Comparison of ENCODE assay signal across 1 cellular context in the genomic region with DNA sequence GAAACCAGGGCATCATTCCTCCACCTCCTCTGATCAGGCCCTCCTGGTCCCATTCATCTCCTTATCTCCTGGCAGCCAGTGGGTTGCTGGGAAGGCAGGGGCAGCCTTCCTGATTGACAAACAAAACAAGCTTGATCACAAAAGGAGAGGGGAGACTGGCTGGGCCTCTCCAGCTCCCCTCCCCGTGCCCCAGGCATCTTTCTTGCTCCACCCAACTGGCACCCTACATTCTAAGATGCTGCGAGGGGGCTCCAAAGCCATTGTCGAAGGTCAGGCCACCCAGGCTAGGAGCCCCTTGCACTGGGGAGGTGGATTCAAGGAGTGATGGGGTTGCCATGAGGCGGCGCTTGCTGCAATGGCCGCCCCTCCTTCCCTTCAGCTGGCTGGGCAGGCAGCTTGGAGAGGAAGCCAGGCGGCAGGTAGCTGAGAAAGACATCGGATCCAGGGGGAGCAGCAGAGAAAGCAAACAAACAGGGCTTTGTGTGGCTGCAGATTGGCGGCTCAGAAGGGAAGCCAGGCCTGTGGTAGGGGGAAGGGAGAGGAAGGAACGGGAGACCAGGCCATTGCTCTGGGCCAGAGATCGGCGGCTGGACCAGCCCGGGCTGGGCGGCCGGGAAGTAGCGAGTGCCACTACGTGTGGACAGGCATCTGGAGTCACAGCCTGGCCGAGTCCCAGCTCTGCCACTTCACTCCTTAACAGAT.
A peak's percentile ranks its signal among the peaks of the same experiment; 100 is the strongest.
TF ChIP-seq lines count a peak whose summit lies in the region.

No MANE protein-coding gene starts in this region.

TF ChIP-seq in HepG2, 621 proteins besides CTCF, POLR2A, EP300 and RAD21 (continued from another document and continues in another):
- TF ChIP-seq ZNF740 (CRISPR knock-in tag; IDR thresholded peaks at IDR 0.05) (no peak), ZNF615 (CRISPR knock-in tag; IDR thresholded peaks at IDR 0.05; ENCODE audit: borderline replicate concordance) (peak; percentile 81; the same call in 1 of the 2 replicates), NR2F6 (IDR thresholded peaks at IDR 0.05) (no peak), NR2F6 (CRISPR knock-in tag; IDR thresholded peaks at IDR 0.05) (no peak), NFE2 (CRISPR knock-in tag; IDR thresholded peaks at IDR 0.05) (no peak), BRF2 (CRISPR knock-in tag; IDR thresholded peaks at IDR 0.05) (no peak), SAFB2 (CRISPR knock-in tag; IDR thresholded peaks at IDR 0.05; ENCODE audit: borderline replicate concordance, low read depth) (no peak), ZBTB38 (CRISPR knock-in tag; IDR thresholded peaks at IDR 0.05) (no peak; the same call in 1 of the 2 replicates), ZNF264 (CRISPR knock-in tag; IDR thresholded peaks at IDR 0.05) (0 out of 2 replicates have a peak, but pooled peaks have one; percentile 45), ZNF503 (CRISPR knock-in tag; IDR thresholded peaks at IDR 0.05) (no peak), ZNF572 (CRISPR knock-in tag; IDR thresholded peaks at IDR 0.05) (0 out of 2 replicates have a peak, but pooled peaks have one; percentile 15), KDM5B (CRISPR knock-in tag; IDR thresholded peaks at IDR 0.05; ENCODE audit: borderline replicate concordance) (peak; percentile 62; the same call in 1 of the 2 replicates), HNRNPH1 (optimal IDR thresholded peaks at IDR 0.05; ENCODE audit: low read depth, low read length) (no peak), STAT5B (CRISPR knock-in tag; IDR thresholded peaks at IDR 0.05) (no peak), ZFP41 (CRISPR knock-in tag; IDR thresholded peaks at IDR 0.05; ENCODE audit: borderline replicate concordance) (peak; percentile 13; the same call in 1 of the 2 replicates), SRSF4 (IDR thresholded peaks at IDR 0.05; ENCODE audit: low read depth, low read length, poor library complexity, severe bottlenecking) (no peak), SALL1 (CRISPR knock-in tag; IDR thresholded peaks at IDR 0.05) (peak; percentile 6; the same call in 1 of the 2 replicates), FOXA3 (CRISPR knock-in tag; IDR thresholded peaks at IDR 0.05) (peak; percentile 46), ZNF441 (CRISPR knock-in tag; IDR thresholded peaks at IDR 0.05; ENCODE audit: borderline replicate concordance) (no peak), ZHX1 (CRISPR knock-in tag; IDR thresholded peaks at IDR 0.05; ENCODE audit: low read depth) (no peak), ZNF253 (CRISPR knock-in tag; IDR thresholded peaks at IDR 0.05; ENCODE audit: borderline replicate concordance) (no peak), ZNF678 (CRISPR knock-in tag; IDR thresholded peaks at IDR 0.05) (no peak), TEAD2 (CRISPR knock-in tag; IDR thresholded peaks at IDR 0.05) (no peak), ZNF543 (CRISPR knock-in tag; IDR thresholded peaks at IDR 0.05) (no peak), DZIP1 (CRISPR knock-in tag; IDR thresholded peaks at IDR 0.05) (no peak), GLMP (CRISPR knock-in tag; IDR thresholded peaks at IDR 0.05; ENCODE audit: borderline replicate concordance) (no peak), SUZ12 (IDR thresholded peaks at IDR 0.05; ENCODE audit: low read depth, low read length) (no peak), ZNF614 (CRISPR knock-in tag; IDR thresholded peaks at IDR 0.05; ENCODE audit: borderline replicate concordance) (0 out of 2 replicates have a peak, but pooled peaks have one; percentile 19), ZFP37 (CRISPR knock-in tag; IDR thresholded peaks at IDR 0.05; ENCODE audit: borderline replicate concordance) (0 out of 2 replicates have a peak, but pooled peaks have one; percentile 2), THAP8 (CRISPR knock-in tag; IDR thresholded peaks at IDR 0.05; ENCODE audit: borderline replicate concordance) (0 out of 2 replicates have a peak, but pooled peaks have one; percentile 5), ZNF563 (CRISPR knock-in tag; IDR thresholded peaks at IDR 0.05) (no peak), MZF1 (CRISPR knock-in tag; IDR thresholded peaks at IDR 0.05; ENCODE audit: borderline replicate concordance) (no peak), MEF2D (CRISPR knock-in tag; IDR thresholded peaks at IDR 0.05) (no peak), ONECUT2 (CRISPR knock-in tag; IDR thresholded peaks at IDR 0.05) (no peak), ZNF367 (CRISPR knock-in tag; IDR thresholded peaks at IDR 0.05; ENCODE audit: borderline replicate concordance) (no peak)
- TF ChIP-seq, protein P1, sequence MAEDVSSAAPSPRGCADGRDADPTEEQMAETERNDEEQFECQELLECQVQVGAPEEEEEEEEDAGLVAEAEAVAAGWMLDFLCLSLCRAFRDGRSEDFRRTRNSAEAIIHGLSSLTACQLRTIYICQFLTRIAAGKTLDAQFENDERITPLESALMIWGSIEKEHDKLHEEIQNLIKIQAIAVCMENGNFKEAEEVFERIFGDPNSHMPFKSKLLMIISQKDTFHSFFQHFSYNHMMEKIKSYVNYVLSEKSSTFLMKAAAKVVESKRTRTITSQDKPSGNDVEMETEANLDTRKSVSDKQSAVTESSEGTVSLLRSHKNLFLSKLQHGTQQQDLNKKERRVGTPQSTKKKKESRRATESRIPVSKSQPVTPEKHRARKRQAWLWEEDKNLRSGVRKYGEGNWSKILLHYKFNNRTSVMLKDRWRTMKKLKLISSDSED (CRISPR knock-in tag; IDR thresholded peaks at IDR 0.05) = no peak
- TF ChIP-seq, protein P2, sequence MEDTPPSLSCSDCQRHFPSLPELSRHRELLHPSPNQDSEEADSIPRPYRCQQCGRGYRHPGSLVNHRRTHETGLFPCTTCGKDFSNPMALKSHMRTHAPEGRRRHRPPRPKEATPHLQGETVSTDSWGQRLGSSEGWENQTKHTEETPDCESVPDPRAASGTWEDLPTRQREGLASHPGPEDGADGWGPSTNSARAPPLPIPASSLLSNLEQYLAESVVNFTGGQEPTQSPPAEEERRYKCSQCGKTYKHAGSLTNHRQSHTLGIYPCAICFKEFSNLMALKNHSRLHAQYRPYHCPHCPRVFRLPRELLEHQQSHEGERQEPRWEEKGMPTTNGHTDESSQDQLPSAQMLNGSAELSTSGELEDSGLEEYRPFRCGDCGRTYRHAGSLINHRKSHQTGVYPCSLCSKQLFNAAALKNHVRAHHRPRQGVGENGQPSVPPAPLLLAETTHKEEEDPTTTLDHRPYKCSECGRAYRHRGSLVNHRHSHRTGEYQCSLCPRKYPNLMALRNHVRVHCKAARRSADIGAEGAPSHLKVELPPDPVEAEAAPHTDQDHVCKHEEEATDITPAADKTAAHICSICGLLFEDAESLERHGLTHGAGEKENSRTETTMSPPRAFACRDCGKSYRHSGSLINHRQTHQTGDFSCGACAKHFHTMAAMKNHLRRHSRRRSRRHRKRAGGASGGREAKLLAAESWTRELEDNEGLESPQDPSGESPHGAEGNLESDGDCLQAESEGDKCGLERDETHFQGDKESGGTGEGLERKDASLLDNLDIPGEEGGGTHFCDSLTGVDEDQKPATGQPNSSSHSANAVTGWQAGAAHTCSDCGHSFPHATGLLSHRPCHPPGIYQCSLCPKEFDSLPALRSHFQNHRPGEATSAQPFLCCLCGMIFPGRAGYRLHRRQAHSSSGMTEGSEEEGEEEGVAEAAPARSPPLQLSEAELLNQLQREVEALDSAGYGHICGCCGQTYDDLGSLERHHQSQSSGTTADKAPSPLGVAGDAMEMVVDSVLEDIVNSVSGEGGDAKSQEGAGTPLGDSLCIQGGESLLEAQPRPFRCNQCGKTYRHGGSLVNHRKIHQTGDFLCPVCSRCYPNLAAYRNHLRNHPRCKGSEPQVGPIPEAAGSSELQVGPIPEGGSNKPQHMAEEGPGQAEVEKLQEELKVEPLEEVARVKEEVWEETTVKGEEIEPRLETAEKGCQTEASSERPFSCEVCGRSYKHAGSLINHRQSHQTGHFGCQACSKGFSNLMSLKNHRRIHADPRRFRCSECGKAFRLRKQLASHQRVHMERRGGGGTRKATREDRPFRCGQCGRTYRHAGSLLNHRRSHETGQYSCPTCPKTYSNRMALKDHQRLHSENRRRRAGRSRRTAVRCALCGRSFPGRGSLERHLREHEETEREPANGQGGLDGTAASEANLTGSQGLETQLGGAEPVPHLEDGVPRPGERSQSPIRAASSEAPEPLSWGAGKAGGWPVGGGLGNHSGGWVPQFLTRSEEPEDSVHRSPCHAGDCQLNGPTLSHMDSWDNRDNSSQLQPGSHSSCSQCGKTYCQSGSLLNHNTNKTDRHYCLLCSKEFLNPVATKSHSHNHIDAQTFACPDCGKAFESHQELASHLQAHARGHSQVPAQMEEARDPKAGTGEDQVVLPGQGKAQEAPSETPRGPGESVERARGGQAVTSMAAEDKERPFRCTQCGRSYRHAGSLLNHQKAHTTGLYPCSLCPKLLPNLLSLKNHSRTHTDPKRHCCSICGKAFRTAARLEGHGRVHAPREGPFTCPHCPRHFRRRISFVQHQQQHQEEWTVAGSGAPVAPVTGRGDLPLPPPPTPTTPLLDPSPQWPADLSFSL (CRISPR knock-in tag; IDR thresholded peaks at IDR 0.05) = no peak
- TF ChIP-seq, protein P3, sequence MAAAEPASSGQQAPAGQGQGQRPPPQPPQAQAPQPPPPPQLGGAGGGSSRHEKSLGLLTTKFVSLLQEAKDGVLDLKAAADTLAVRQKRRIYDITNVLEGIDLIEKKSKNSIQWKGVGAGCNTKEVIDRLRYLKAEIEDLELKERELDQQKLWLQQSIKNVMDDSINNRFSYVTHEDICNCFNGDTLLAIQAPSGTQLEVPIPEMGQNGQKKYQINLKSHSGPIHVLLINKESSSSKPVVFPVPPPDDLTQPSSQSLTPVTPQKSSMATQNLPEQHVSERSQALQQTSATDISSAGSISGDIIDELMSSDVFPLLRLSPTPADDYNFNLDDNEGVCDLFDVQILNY (CRISPR knock-in tag; conservative IDR thresholded peaks at IDR 0.05) = no peak
